ENCODE assay signal across 8 cellular contexts in genomic region chr2:68726608-68727367, GRCh38. TPM values are rescaled to one million over a fixed set of nuclear protein-coding genes. Genes with fewer than 3 reads are reported as not detected.
DNase-seq lines count a peak whose midpoint lies in the region; ATAC-seq and TF ChIP-seq lines count a peak whose summit lies in the region.

No MANE protein-coding gene starts in this region.

- peak overlapping the region; percentile 4 for H3K4me3 ChIP-seq in naive thymus-derived CD4-positive, alpha-beta T cell (ENCODE audit: low read length)
- no peak overlapping the region for H3K4me3 ChIP-seq in neuronal stem cell (ENCODE audit: low read length in 2 of 2)

- POLR2A ChIA-PET in naive thymus-derived CD4-positive, alpha-beta T cell (lab: Charles Lee): interaction anchor here (0.6 to 9.9 kb wide), 8 partner anchors 5 to 481 kb away, joined by 3 to 114 read pairs (median 4); partner anchors contain the start of gene ARHGAP25

- peaks cover 48 to 77% (median 71%) of the 10 kb centered on the region in 7 donors for H3K4me1 Mint-ChIP-seq in naive thymus-derived CD4-positive, alpha-beta T cell

- H3K36me3 Mint-ChIP-seq in naive thymus-derived CD4-positive, alpha-beta T cell: peaks cover 0 to 3% (median 0%) of the 10 kb centered on the region in 5 donors

- no peak overlapping the region for H3K4me2 ChIP-seq in neuronal stem cell (ENCODE audit: insufficient read depth, low read length, poor library complexity, severe bottlenecking)

- H3K9ac ChIP-seq in neuronal stem cell (ENCODE audit: low read depth, low read length, poor library complexity): no peak overlapping the region

- no CpG with 5 or more reads among the region's 11 CpGs for WGBS in neuronal stem cell (ENCODE audit: extremely low coverage in 2 of 2, insufficient read length in 2 of 2, insufficient replicate concordance in 1 of 2), 2 donors

- H3K79me1 ChIP-seq in neuronal stem cell (ENCODE audit: low read depth, low read length): no peaks in the 10 kb centered on the region

- no peak overlapping the region for H2AFZ ChIP-seq in neuronal stem cell (ENCODE audit: low read length)

- no peaks in the 10 kb centered on the region for H3K27me3 Mint-ChIP-seq in naive thymus-derived CD4-positive, alpha-beta T cell

- DNase-seq in GM10266 (ENCODE audit: extremely low spot score) (peak; percentile 55), NAMALWA (ENCODE audit: low spot score) (peak; percentile 74), AG20443 (ENCODE audit: low spot score) (no peak), OCI-M1 (lab: John Stamatoyannopoulos, UW) (no peak), neuronal stem cell (ENCODE audit: low spot score) (no peak)
- peak; percentile 85 for DNase-seq in activated CD8-positive, alpha-beta memory T cell treated with anti-CD3 and anti-CD28 coated beads, Interleukin-2, amount 50 U/mL, for 48 hours
- peak in 8 of 9 donors; percentile 66 to 84 (median 74) for DNase-seq in naive thymus-derived CD4-positive, alpha-beta T cell

- no peak overlapping the region for H2BK120ac ChIP-seq in neuronal stem cell (ENCODE audit: low read depth, low read length)

- intact Hi-C loops in naive thymus-derived CD4-positive, alpha-beta T cell (cut with micrococcal nuclease): loop anchor here (1.0 kb wide), 3 partner anchors 8 to 9 kb away; no protein-coding TSS in a partner anchor

- no peak overlapping the region for H2AK5ac ChIP-seq in neuronal stem cell (ENCODE audit: low read depth, low read length)

- no peaks in the 10 kb centered on the region for H3K27me3 ChIP-seq in naive thymus-derived CD4-positive, alpha-beta T cell (ENCODE audit: control insufficient read depth in 2 of 2, insufficient read depth in 2 of 2, low read length in 2 of 2)
- no peaks in the 10 kb centered on the region for H3K27me3 ChIP-seq in neuronal stem cell (ENCODE audit: control insufficient read depth in 3 of 3, insufficient read depth in 3 of 3, low read depth in 1 of 3, low read length in 3 of 3)

- H2BK12ac ChIP-seq in neuronal stem cell (ENCODE audit: low read length): no peak overlapping the region

- H3K27ac ChIP-seq in naive thymus-derived CD4-positive, alpha-beta T cell (ENCODE audit: low read depth, low read length): peak overlapping the region; percentile 50
- no peak overlapping the region for H3K27ac ChIP-seq in neuronal stem cell (replicated peaks; ENCODE audit: low read length)

- no peak overlapping the region for H3K23ac ChIP-seq in neuronal stem cell (ENCODE audit: low read depth, low read length, poor library complexity)

- no peak overlapping the region for H3K14ac ChIP-seq in neuronal stem cell (ENCODE audit: low read length)

- H3K4me3 Mint-ChIP-seq in naive thymus-derived CD4-positive, alpha-beta T cell: peak overlapping the region; percentile 10 to 76 (median 61)

- no peak overlapping the region for H2BK5ac ChIP-seq in neuronal stem cell (ENCODE audit: low read length)

- H3K4me1 ChIP-seq in naive thymus-derived CD4-positive, alpha-beta T cell (ENCODE audit: control insufficient read depth in 2 of 2, insufficient read depth in 2 of 2, low read length in 2 of 2): peaks cover 44 to 56% of the 10 kb centered on the region in 2 donors
- H3K4me1 ChIP-seq in neuronal stem cell (ENCODE audit: control insufficient read depth in 2 of 2, insufficient read depth in 1 of 2, low read depth in 1 of 2, low read length in 2 of 2): no peaks in the 10 kb centered on the region

- CTCF ChIA-PET in naive thymus-derived CD4-positive, alpha-beta T cell (lab: Charles Lee): interaction anchor here (0.7 to 1.3 kb wide), 3 partner anchors 9 to 39 kb away, joined by 3 read pairs; no protein-coding TSS in a partner anchor

- no peaks in the 10 kb centered on the region for H3K36me3 ChIP-seq in naive thymus-derived CD4-positive, alpha-beta T cell (ENCODE audit: control insufficient read depth in 2 of 3, insufficient read depth in 3 of 3, low read length in 3 of 3)
- H3K36me3 ChIP-seq in neuronal stem cell (replicated peaks in 1 of 2; ENCODE audit: control insufficient read depth in 2 of 2, insufficient read depth in 2 of 2, low read length in 2 of 2): no peaks in the 10 kb centered on the region

- peak; percentile 93 for ATAC-seq in HG02571 (IDR thresholded peaks at IDR 0.05; ENCODE audit: unreplicated experiment)
- peak; percentile 96 for ATAC-seq in naive thymus-derived CD4-positive, alpha-beta T cell

- H3K9me3 ChIP-seq in naive thymus-derived CD4-positive, alpha-beta T cell (ENCODE audit: control insufficient read depth in 2 of 3, low read length in 3 of 3): no peaks in the 10 kb centered on the region
- H3K9me3 ChIP-seq in neuronal stem cell (replicated peaks in 1 of 2; ENCODE audit: control insufficient read depth in 2 of 2, insufficient read depth in 1 of 2, low read depth in 1 of 2, low read length in 2 of 2): no peaks in the 10 kb centered on the region

- no peak overlapping the region for H4K91ac ChIP-seq in neuronal stem cell (ENCODE audit: low read depth, low read length, poor library complexity)

- H3K9me3 Mint-ChIP-seq in naive thymus-derived CD4-positive, alpha-beta T cell: no peaks in the 10 kb centered on the region

- no peak overlapping the region for H2BK15ac ChIP-seq in neuronal stem cell (ENCODE audit: low read length)

- no peak overlapping the region for H3K4ac ChIP-seq in neuronal stem cell (ENCODE audit: low read length)

- no peak overlapping the region for H4K8ac ChIP-seq in neuronal stem cell (ENCODE audit: low read depth, low read length)

- TF ChIP-seq CTCF in GM10266 (IDR thresholded peaks at IDR 0.05; ENCODE audit: control insufficient read depth, insufficient read depth, low read depth, missing control alignments): no peak

- peak overlapping the region; percentile 39 to 89 (median 83) for H3K27ac Mint-ChIP-seq in naive thymus-derived CD4-positive, alpha-beta T cell

- no peak overlapping the region for H3K18ac ChIP-seq in neuronal stem cell (ENCODE audit: low read length)

RNA-seq across cellular contexts. Expression of gene ARHGAP25, which starts 7.8 kb away (rescaled TPM):
- 100 to 1,000 TPM in 4 of 5 experiments, 10 to 100 TPM in 1; 68.2 to 139 (median 116) TPM for total RNA-seq in naive thymus-derived CD4-positive, alpha-beta T cell
- 100 to 1,000 TPM in 1 of 2 donors, 10 to 100 TPM in 1; 63.3 to 134 TPM for polyA plus RNA-seq in naive thymus-derived CD4-positive, alpha-beta T cell
- 1.4 TPM for polyA plus RNA-seq in neuronal stem cell (2013, experiment 1 of 2)
- 1.4 TPM for polyA plus RNA-seq in neuronal stem cell (2013, experiment 2 of 2)

Comparison
In these comparisons a context has a peak if more than half of its experiments do, and no peak if none do; other contexts are left out.
1. DNase-seq: peak in GM10266 (single experiment), NAMALWA (single experiment), activated CD8-positive, alpha-beta memory T cell treated with anti-CD3 and anti-CD28 coated beads, Interleukin-2, amount 50 U/mL, for 48 hours (single experiment) and naive thymus-derived CD4-positive, alpha-beta T cell (8 of 9); none in AG20443 (single experiment), OCI-M1 (single experiment) and neuronal stem cell (single experiment).